ENCODE assay signal across 1 cellular context in the genomic region with DNA sequence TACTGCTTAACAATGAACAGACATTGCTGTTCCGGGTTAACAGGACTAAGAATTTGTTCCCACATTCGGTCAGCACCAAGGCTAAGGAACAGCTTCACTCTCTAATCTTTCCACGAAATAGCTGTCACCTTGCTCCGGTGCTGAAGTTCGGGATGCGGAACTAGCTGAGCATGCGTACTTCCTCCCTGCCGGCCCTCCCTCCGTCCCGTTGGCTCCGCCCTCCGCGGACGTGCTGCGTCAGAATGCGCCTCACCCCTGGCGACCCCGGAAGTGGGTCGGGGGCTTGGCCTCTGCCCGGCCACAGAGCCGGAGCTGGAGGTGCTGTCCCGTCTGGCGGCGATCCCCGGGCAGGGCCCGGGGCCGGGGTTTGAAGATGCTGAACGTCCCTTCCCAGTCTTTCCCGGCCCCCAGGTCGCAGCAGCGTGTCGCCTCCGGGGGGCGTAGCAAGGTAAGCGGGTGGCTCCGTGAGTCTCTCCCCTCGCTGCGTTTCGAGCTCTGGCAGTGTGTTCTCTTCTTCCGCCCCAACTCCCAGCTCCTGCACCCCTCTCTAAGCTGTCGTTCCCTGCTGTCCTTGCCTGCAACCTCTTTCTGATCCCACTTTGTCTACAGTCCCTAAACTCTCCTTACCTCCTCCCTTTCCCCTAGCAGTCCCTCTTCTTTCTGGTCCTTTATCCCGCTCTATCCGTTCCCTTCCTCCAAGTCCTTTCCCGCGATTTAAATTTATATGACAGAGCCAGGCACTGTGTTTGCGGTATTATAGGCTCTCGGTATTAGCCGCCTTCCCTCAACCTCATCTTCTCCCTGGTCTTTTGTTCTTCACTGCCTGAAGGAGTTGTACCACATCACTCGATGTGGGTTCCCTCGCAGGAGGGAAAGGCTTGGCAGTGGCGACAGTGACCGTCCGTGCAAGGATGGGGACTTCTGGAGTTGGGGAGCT.
TF ChIP-seq lines count a peak whose summit lies in the region.

A gene with protein sequence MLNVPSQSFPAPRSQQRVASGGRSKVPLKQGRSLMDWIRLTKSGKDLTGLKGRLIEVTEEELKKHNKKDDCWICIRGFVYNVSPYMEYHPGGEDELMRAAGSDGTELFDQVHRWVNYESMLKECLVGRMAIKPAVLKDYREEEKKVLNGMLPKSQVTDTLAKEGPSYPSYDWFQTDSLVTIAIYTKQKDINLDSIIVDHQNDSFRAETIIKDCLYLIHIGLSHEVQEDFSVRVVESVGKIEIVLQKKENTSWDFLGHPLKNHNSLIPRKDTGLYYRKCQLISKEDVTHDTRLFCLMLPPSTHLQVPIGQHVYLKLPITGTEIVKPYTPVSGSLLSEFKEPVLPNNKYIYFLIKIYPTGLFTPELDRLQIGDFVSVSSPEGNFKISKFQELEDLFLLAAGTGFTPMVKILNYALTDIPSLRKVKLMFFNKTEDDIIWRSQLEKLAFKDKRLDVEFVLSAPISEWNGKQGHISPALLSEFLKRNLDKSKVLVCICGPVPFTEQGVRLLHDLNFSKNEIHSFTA (plus strand): TSS at position 280 of the 937 bp plus-strand sequence. CDS start 94 bp downstream, at position 374.

TF ChIP-seq in HepG2, 621 proteins besides CTCF, POLR2A, EP300 and RAD21 (continued from another document and continues in another):
- TF ChIP-seq TERF1 (CRISPR knock-in tag; IDR thresholded peaks at IDR 0.05), result no peak
- TF ChIP-seq EEA1 (CRISPR knock-in tag; IDR thresholded peaks at IDR 0.05; ENCODE audit: borderline replicate concordance), result peak; percentile 84; the same call in 1 of the 2 replicates
- TF ChIP-seq RORA (CRISPR knock-in tag; IDR thresholded peaks at IDR 0.05), result no peak
- peak; percentile 91 for TF ChIP-seq ELF4 (CRISPR knock-in tag; IDR thresholded peaks at IDR 0.05; ENCODE audit: borderline replicate concordance)
- no peak for TF ChIP-seq SYNCRIP (IDR thresholded peaks at IDR 0.05; ENCODE audit: insufficient read depth, low read depth, low read length)
- 0 out of 2 replicates have a peak, but pooled peaks have one; percentile 50 for TF ChIP-seq ZNF564 (CRISPR knock-in tag; IDR thresholded peaks at IDR 0.05)
- peak; percentile 90; the same call in 1 of the 2 replicates for TF ChIP-seq MTF1 (CRISPR knock-in tag; IDR thresholded peaks at IDR 0.05)
- no peak for TF ChIP-seq ZNF660 (CRISPR knock-in tag; IDR thresholded peaks at IDR 0.05; ENCODE audit: borderline replicate concordance, low read depth)
- peak; percentile 96 for TF ChIP-seq ZNF256 (CRISPR knock-in tag; conservative IDR thresholded peaks at IDR 0.05)
- TF ChIP-seq, protein P1, sequence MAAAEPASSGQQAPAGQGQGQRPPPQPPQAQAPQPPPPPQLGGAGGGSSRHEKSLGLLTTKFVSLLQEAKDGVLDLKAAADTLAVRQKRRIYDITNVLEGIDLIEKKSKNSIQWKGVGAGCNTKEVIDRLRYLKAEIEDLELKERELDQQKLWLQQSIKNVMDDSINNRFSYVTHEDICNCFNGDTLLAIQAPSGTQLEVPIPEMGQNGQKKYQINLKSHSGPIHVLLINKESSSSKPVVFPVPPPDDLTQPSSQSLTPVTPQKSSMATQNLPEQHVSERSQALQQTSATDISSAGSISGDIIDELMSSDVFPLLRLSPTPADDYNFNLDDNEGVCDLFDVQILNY (CRISPR knock-in tag; conservative IDR thresholded peaks at IDR 0.05), result peak; percentile 94
- TF ChIP-seq HNF4A (CRISPR knock-in tag; IDR thresholded peaks at IDR 0.05), result peak; percentile 55
- TF ChIP-seq ZNF572 (CRISPR knock-in tag; IDR thresholded peaks at IDR 0.05), result no peak
- peak; percentile 51; the same call in 1 of the 2 replicates for TF ChIP-seq ZNF143 (CRISPR knock-in tag; IDR thresholded peaks at IDR 0.05)
- TF ChIP-seq, protein P2, sequence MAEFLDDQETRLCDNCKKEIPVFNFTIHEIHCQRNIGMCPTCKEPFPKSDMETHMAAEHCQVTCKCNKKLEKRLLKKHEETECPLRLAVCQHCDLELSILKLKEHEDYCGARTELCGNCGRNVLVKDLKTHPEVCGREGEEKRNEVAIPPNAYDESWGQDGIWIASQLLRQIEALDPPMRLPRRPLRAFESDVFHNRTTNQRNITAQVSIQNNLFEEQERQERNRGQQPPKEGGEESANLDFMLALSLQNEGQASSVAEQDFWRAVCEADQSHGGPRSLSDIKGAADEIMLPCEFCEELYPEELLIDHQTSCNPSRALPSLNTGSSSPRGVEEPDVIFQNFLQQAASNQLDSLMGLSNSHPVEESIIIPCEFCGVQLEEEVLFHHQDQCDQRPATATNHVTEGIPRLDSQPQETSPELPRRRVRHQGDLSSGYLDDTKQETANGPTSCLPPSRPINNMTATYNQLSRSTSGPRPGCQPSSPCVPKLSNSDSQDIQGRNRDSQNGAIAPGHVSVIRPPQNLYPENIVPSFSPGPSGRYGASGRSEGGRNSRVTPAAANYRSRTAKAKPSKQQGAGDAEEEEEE (CRISPR knock-in tag; IDR thresholded peaks at IDR 0.05; ENCODE audit: borderline replicate concordance), result no peak
- peak; percentile 62; the same call in 1 of the 2 replicates for TF ChIP-seq ZNF615 (CRISPR knock-in tag; IDR thresholded peaks at IDR 0.05; ENCODE audit: borderline replicate concordance)
- TF ChIP-seq TBL1XR1 (IDR thresholded peaks at IDR 0.05; ENCODE audit: borderline replicate concordance, low read length, partially characterized antibody), result no peak
- TF ChIP-seq ZNF232 (CRISPR knock-in tag; IDR thresholded peaks at IDR 0.05; ENCODE audit: borderline replicate concordance), result peak; percentile 99
- TF ChIP-seq NFAT5 (CRISPR knock-in tag; IDR thresholded peaks at IDR 0.05), result peak; percentile 97; the same call in 1 of the 2 replicates
- TF ChIP-seq KAT8 (CRISPR knock-in tag; IDR thresholded peaks at IDR 0.05), result peak; percentile 96
- TF ChIP-seq, protein P3, sequence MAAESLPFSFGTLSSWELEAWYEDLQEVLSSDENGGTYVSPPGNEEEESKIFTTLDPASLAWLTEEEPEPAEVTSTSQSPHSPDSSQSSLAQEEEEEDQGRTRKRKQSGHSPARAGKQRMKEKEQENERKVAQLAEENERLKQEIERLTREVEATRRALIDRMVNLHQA (CRISPR knock-in tag; IDR thresholded peaks at IDR 0.05), result peak; percentile 80; the same call in 1 of the 2 replicates
- TF ChIP-seq ZNF557 (CRISPR knock-in tag; IDR thresholded peaks at IDR 0.05), result peak; percentile 97
- TF ChIP-seq, protein P4, sequence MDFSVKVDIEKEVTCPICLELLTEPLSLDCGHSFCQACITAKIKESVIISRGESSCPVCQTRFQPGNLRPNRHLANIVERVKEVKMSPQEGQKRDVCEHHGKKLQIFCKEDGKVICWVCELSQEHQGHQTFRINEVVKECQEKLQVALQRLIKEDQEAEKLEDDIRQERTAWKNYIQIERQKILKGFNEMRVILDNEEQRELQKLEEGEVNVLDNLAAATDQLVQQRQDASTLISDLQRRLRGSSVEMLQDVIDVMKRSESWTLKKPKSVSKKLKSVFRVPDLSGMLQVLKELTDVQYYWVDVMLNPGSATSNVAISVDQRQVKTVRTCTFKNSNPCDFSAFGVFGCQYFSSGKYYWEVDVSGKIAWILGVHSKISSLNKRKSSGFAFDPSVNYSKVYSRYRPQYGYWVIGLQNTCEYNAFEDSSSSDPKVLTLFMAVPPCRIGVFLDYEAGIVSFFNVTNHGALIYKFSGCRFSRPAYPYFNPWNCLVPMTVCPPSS (IDR thresholded peaks at IDR 0.05), result no peak
- TF ChIP-seq PHF8 (CRISPR knock-in tag; IDR thresholded peaks at IDR 0.05), result peak; percentile 91
- peak; percentile 96 for TF ChIP-seq ZSCAN12 (CRISPR knock-in tag; IDR thresholded peaks at IDR 0.05)
- TF ChIP-seq ZNF362 (CRISPR knock-in tag; IDR thresholded peaks at IDR 0.05; ENCODE audit: borderline replicate concordance), result peak; percentile 9; the same call in 1 of the 2 replicates
- TF ChIP-seq, protein P5, sequence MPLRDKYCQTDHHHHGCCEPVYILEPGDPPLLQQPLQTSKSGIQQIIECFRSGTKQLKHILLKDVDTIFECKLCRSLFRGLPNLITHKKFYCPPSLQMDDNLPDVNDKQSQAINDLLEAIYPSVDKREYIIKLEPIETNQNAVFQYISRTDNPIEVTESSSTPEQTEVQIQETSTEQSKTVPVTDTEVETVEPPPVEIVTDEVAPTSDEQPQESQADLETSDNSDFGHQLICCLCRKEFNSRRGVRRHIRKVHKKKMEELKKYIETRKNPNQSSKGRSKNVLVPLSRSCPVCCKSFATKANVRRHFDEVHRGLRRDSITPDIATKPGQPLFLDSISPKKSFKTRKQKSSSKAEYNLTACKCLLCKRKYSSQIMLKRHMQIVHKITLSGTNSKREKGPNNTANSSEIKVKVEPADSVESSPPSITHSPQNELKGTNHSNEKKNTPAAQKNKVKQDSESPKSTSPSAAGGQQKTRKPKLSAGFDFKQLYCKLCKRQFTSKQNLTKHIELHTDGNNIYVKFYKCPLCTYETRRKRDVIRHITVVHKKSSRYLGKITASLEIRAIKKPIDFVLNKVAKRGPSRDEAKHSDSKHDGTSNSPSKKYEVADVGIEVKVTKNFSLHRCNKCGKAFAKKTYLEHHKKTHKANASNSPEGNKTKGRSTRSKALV (CRISPR knock-in tag; IDR thresholded peaks at IDR 0.05), result peak; percentile 86; the same call in 1 of the 2 replicates
- 0 out of 2 replicates have a peak, but pooled peaks have one; percentile 57 for TF ChIP-seq GATA4 (IDR thresholded peaks at IDR 0.05; ENCODE audit: borderline replicate concordance, low read depth)
- TF ChIP-seq ZNF296 (CRISPR knock-in tag; conservative IDR thresholded peaks at IDR 0.05), result peak; percentile 82; the same call in 1 of the 2 replicates
- TF ChIP-seq ETV6 (CRISPR knock-in tag; conservative IDR thresholded peaks at IDR 0.05), result peak; percentile 99
- peak; percentile 100 for TF ChIP-seq MIER2 (CRISPR knock-in tag; IDR thresholded peaks at IDR 0.05)
- peak; percentile 99 for TF ChIP-seq SALL1 (CRISPR knock-in tag; IDR thresholded peaks at IDR 0.05)
- TF ChIP-seq ZNF746 (CRISPR knock-in tag; IDR thresholded peaks at IDR 0.05), result peak; percentile 54; the same call in 1 of the 2 replicates
- peak; percentile 75; the same call in 1 of the 2 replicates for TF ChIP-seq KDM6A (CRISPR knock-in tag; IDR thresholded peaks at IDR 0.05; ENCODE audit: low read depth)
- peak; percentile 64; the same call in 1 of the 2 replicates for TF ChIP-seq ZNF678 (CRISPR knock-in tag; IDR thresholded peaks at IDR 0.05)
- TF ChIP-seq HMGA1 (CRISPR knock-in tag; conservative IDR thresholded peaks at IDR 0.05), result no peak
- TF ChIP-seq REXO4 (CRISPR knock-in tag; IDR thresholded peaks at IDR 0.05; ENCODE audit: borderline replicate concordance), result 0 out of 2 replicates have a peak, but pooled peaks have one; percentile 73
- peak; percentile 76; the same call in 1 of the 2 replicates for TF ChIP-seq ZNF740 (CRISPR knock-in tag; IDR thresholded peaks at IDR 0.05)
- no peak for TF ChIP-seq ESRRA (CRISPR knock-in tag; IDR thresholded peaks at IDR 0.05; ENCODE audit: low read depth)
- TF ChIP-seq ZNF251 (CRISPR knock-in tag; IDR thresholded peaks at IDR 0.05), result no peak
